In the genomic region with DNA sequence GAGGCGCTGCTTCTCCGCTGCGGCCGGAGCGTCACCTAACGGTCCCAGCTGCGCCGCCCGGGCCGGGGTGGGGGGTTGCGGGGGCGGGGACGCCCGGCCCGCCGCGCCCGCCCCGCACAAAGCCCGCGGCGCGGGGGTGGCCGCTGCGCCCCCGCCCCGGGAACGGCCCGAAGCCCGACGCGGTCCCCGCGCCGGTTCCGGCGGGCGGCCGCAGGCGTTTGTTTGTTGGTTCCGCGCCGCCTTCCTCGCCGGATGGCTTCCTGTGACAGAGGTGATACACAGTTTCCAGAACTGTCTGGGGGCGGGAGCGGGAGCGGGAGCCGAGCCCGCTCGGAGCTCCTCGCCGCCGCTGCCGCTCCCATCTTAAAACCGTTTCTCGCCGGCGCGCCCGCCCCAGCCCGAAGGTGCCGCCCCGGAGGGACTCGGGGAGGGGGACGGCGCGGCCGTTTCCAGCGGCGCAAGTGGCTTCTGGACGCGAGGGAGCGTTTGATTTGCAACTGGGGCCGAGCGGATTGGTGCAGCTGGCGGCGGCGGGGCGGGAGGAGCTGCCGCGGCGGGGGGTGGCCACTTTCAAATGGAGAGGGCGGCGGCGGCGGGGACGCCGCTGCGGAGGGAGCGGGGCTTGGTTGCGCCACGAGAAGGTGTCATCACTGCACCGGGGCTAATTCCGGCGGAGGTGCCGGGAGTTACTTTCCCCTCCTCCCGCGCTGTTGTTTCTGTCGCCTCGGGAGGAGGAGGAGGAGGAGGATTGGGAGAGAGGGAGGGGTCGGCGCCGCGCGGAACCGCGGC, we compare ENCODE assay signal across 1 cellular context.
TF ChIP-seq lines count a peak whose summit lies in the region.

No MANE protein-coding gene starts in this region.

TF ChIP-seq in WTC11, 78 proteins besides CTCF, POLR2A, EP300 and RAD21 (continued from another document):
- TF ChIP-seq E2F1 (CRISPR knock-in tag; IDR thresholded peaks at IDR 0.05) = no peak
- TF ChIP-seq GABPB1 (CRISPR knock-in tag; IDR thresholded peaks at IDR 0.05) = peak; percentile 47; the same call in 1 of the 2 replicates
- peak; percentile 56; the same call in 1 of the 2 replicates for TF ChIP-seq PRRX2 (CRISPR knock-in tag; IDR thresholded peaks at IDR 0.05)
- TF ChIP-seq, protein P1, sequence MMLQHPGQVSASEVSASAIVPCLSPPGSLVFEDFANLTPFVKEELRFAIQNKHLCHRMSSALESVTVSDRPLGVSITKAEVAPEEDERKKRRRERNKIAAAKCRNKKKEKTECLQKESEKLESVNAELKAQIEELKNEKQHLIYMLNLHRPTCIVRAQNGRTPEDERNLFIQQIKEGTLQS (CRISPR knock-in tag; conservative IDR thresholded peaks at IDR 0.05) = no peak
- TF ChIP-seq ZNF317 (CRISPR knock-in tag; IDR thresholded peaks at IDR 0.05; ENCODE audit: borderline replicate concordance, low read depth) = 0 out of 2 replicates have a peak, but pooled peaks have one; percentile 27
- no peak for TF ChIP-seq TEAD1 (CRISPR knock-in tag; IDR thresholded peaks at IDR 0.05)
- TF ChIP-seq SOX15 (CRISPR knock-in tag; IDR thresholded peaks at IDR 0.05) = no peak
- TF ChIP-seq NR1H2 (CRISPR knock-in tag; IDR thresholded peaks at IDR 0.05) = no peak
- TF ChIP-seq ESRRA (CRISPR knock-in tag; IDR thresholded peaks at IDR 0.05; ENCODE audit: borderline replicate concordance) = no peak
- TF ChIP-seq, protein P2, sequence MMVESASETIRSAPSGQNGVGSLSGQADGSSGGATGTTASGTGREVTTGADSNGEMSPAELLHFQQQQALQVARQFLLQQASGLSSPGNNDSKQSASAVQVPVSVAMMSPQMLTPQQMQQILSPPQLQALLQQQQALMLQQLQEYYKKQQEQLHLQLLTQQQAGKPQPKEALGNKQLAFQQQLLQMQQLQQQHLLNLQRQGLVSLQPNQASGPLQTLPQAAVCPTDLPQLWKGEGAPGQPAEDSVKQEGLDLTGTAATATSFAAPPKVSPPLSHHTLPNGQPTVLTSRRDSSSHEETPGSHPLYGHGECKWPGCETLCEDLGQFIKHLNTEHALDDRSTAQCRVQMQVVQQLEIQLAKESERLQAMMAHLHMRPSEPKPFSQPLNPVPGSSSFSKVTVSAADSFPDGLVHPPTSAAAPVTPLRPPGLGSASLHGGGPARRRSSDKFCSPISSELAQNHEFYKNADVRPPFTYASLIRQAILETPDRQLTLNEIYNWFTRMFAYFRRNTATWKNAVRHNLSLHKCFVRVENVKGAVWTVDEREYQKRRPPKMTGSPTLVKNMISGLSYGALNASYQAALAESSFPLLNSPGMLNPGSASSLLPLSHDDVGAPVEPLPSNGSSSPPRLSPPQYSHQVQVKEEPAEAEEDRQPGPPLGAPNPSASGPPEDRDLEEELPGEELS (CRISPR knock-in tag; IDR thresholded peaks at IDR 0.05) = no peak
- no peak for TF ChIP-seq GRHL2 (CRISPR knock-in tag; IDR thresholded peaks at IDR 0.05; ENCODE audit: insufficient replicate concordance, severe bottlenecking)
- peak; percentile 21; the same call in 1 of the 2 replicates for TF ChIP-seq CREB1 (CRISPR knock-in tag; IDR thresholded peaks at IDR 0.05)
- TF ChIP-seq, protein P3, sequence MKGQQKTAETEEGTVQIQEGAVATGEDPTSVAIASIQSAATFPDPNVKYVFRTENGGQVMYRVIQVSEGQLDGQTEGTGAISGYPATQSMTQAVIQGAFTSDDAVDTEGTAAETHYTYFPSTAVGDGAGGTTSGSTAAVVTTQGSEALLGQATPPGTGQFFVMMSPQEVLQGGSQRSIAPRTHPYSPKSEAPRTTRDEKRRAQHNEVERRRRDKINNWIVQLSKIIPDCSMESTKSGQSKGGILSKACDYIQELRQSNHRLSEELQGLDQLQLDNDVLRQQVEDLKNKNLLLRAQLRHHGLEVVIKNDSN (CRISPR knock-in tag; IDR thresholded peaks at IDR 0.05) = no peak
- TF ChIP-seq GTF2I (CRISPR knock-in tag; conservative IDR thresholded peaks at IDR 0.05) = no peak
- TF ChIP-seq, protein P4, sequence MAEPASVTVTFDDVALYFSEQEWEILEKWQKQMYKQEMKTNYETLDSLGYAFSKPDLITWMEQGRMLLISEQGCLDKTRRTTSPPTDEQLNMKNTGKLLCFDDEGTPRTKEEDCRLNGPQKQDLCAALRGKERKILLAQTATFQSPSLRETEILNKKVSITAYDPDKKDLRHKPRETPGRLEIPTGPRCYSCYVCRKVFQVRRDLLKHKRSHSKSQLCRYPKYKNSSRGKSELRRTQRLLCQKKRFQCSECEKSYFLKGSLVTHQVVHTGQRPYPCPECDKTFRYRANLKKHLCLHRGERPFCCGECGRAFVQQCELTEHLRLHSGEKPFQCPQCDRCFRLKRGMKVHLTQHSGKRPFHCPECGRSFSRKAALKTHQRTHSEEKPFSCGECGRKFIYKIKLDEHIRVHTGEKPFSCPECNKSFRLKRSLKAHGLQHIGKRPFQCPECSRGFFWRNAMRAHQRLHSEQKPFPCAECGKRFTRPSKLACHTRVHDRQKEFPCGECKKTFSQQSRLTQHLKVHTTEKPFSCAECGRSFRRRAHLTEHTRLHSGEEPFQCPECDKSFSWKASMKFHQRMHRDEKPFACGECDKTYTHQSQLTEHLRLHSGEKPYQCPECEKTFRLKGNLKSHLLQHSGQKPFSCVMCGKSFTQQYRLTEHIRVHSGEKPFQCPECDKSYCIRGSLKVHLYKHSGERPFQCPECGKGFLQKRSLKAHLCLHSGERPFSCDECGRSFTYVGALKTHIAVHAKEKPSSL (CRISPR knock-in tag; conservative IDR thresholded peaks at IDR 0.05) = no peak
- no peak for TF ChIP-seq STAT6 (CRISPR knock-in tag; conservative IDR thresholded peaks at IDR 0.05; ENCODE audit: low read depth)
- TF ChIP-seq, protein P5, sequence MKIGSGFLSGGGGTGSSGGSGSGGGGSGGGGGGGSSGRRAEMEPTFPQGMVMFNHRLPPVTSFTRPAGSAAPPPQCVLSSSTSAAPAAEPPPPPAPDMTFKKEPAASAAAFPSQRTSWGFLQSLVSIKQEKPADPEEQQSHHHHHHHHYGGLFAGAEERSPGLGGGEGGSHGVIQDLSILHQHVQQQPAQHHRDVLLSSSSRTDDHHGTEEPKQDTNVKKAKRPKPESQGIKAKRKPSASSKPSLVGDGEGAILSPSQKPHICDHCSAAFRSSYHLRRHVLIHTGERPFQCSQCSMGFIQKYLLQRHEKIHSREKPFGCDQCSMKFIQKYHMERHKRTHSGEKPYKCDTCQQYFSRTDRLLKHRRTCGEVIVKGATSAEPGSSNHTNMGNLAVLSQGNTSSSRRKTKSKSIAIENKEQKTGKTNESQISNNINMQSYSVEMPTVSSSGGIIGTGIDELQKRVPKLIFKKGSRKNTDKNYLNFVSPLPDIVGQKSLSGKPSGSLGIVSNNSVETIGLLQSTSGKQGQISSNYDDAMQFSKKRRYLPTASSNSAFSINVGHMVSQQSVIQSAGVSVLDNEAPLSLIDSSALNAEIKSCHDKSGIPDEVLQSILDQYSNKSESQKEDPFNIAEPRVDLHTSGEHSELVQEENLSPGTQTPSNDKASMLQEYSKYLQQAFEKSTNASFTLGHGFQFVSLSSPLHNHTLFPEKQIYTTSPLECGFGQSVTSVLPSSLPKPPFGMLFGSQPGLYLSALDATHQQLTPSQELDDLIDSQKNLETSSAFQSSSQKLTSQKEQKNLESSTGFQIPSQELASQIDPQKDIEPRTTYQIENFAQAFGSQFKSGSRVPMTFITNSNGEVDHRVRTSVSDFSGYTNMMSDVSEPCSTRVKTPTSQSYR (CRISPR knock-in tag; IDR thresholded peaks at IDR 0.05) = no peak
- no peak for TF ChIP-seq FOXK1 (CRISPR knock-in tag; IDR thresholded peaks at IDR 0.05)
- no peak for TF ChIP-seq RELA (CRISPR knock-in tag; IDR thresholded peaks at IDR 0.05; ENCODE audit: borderline replicate concordance)
- TF ChIP-seq CBFB (CRISPR knock-in tag; IDR thresholded peaks at IDR 0.05; ENCODE audit: low read depth) = 0 out of 2 replicates have a peak, but pooled peaks have one; percentile 23
